Comparison of ENCODE assay signal across 16 cellular contexts in genomic region chr10:83555264-83555663, GRCh38.
A peak's percentile ranks its signal among the peaks of the same experiment; 100 is the strongest.
DNase-seq lines count a peak whose midpoint lies in the region; ATAC-seq and TF ChIP-seq lines count a peak whose summit lies in the region.
"Had no signal": no experiment of that assay in that cellular context is flagged by ENCODE, and none has a peak within 500 bp of the region (broad histone marks: within the 10 kb centered on the region; RNA-seq: fewer than 3 reads in every experiment).

No MANE protein-coding gene starts in this region.

- no peaks in the 10 kb centered on the region for H3K4me1 Mint-ChIP-seq in HFFc6 (ENCODE audit: low read depth)

- ATAC-seq in GM18502 (IDR thresholded peaks at IDR 0.05; ENCODE audit: poor library complexity, unreplicated experiment): peak; percentile 52
- ATAC-seq in GM19452 (IDR thresholded peaks at IDR 0.05; ENCODE audit: unreplicated experiment): peak; percentile 88
- peak; percentile 63 for ATAC-seq in HG02763 (IDR thresholded peaks at IDR 0.05; ENCODE audit: unreplicated experiment)
- peak; percentile 63 for ATAC-seq in HG03442 (IDR thresholded peaks at IDR 0.05; ENCODE audit: unreplicated experiment)
- no peak for ATAC-seq in upper lobe of left lung (ENCODE audit: low FRiP score in 2 of 2)
- ATAC-seq: activated naive CD4-positive, alpha-beta T cell treated with anti-CD3 and anti-CD28 coated beads, Interleukin-2, amount 50 U/mL, for 72 hours; right lobe of liver had no signal

- H3K4me3 ChIP-seq in upper lobe of left lung: no peak overlapping the region
- H3K4me3 ChIP-seq: GM23248, right lobe of liver, thoracic aorta had no signal

- TF ChIP-seq EP300 in upper lobe of left lung (IDR thresholded peaks at IDR 0.05): no peak

- peaks cover 0 to 4% (median 0%) of the 10 kb centered on the region in 4 donors for H3K9me3 ChIP-seq in upper lobe of left lung
- H3K9me3 ChIP-seq: right lobe of liver, thoracic aorta had no signal

- no peak for TF ChIP-seq POLR2A in upper lobe of left lung (IDR thresholded peaks at IDR 0.05)

- no peaks in the 10 kb centered on the region for H3K27me3 ChIP-seq in upper lobe of left lung
- H3K27me3 ChIP-seq: right lobe of liver had no signal

- H3K4me3 Mint-ChIP-seq in HFFc6: no peak overlapping the region

- TF ChIP-seq CTCF in upper lobe of left lung (IDR thresholded peaks at IDR 0.05) (no peak), HFFc6 (IDR thresholded peaks at IDR 0.05) (no peak)

- H3K4me1 ChIP-seq in upper lobe of left lung: no peaks in the 10 kb centered on the region
- H3K4me1 ChIP-seq: right lobe of liver had no signal

- H3K36me3 Mint-ChIP-seq in HFFc6 (ENCODE audit: low read depth): no peaks in the 10 kb centered on the region
- H3K36me3 Mint-ChIP-seq: activated naive CD4-positive, alpha-beta T cell treated with anti-CD3 and anti-CD28 coated beads, Interleukin-2, amount 50 U/mL, for 72 hours had no signal

- DNase-seq in upper lobe of left lung: no peak
- no peak for DNase-seq in HFFc6
- no peak for DNase-seq in NCI-H2107 treated with DMSO at 0.1 percent for 48 hours (lab: John Stamatoyannopoulos, UW; ENCODE audit: unreplicated experiment)
- no peak for DNase-seq in NCI-H1048 (lab: John Stamatoyannopoulos, UW)
- DNase-seq: GM23248; hippocampal formation; NCI-H1092 treated with DMSO at 0.1 percent for 48 hours; occipital lobe; right lobe of liver; stimulated activated CD8-positive, alpha-beta memory T cell treated with anti-CD3 and anti-CD28 coated beads, Interleukin-4, amount 100 ng/mL, for 48 hours had no signal

- no peak overlapping the region for H3K27ac ChIP-seq in upper lobe of left lung
- H3K27ac ChIP-seq: GM23248, right lobe of liver, thoracic aorta had no signal

- no peak overlapping the region for H3K27ac Mint-ChIP-seq in HFFc6
- H3K27ac Mint-ChIP-seq: activated naive CD4-positive, alpha-beta T cell treated with anti-CD3 and anti-CD28 coated beads, Interleukin-2, amount 50 U/mL, for 72 hours had no signal

- H3K9me3 Mint-ChIP-seq in HFFc6: peaks cover 23% of the 10 kb centered on the region

- H3K36me3 ChIP-seq in upper lobe of left lung: no peaks in the 10 kb centered on the region
- H3K36me3 ChIP-seq: right lobe of liver, thoracic aorta had no signal

- H3K27me3 Mint-ChIP-seq in HFFc6 (ENCODE audit: insufficient read depth): no peaks in the 10 kb centered on the region

Comparison
In these comparisons a context has a peak if more than half of its experiments do, and no peak if none do; other contexts are left out.
1. ATAC-seq: peak in GM18502 (single experiment), GM19452 (single experiment), HG02763 (single experiment) and HG03442 (single experiment); none in upper lobe of left lung (0 of 2).